In genomic region chr3:8237893-8238292, GRCh38 we compare ENCODE assay signal across 19 cellular contexts.
DNase-seq lines count a peak whose midpoint lies in the region; ATAC-seq and TF ChIP-seq lines count a peak whose summit lies in the region.
"Had no signal": no experiment of that assay in that cellular context is flagged by ENCODE, and none has a peak within 500 bp of the region (broad histone marks: within the 10 kb centered on the region; RNA-seq: fewer than 3 reads in every experiment).

No MANE protein-coding gene starts in this region.

- no peak overlapping the region for H3K4me3 Mint-ChIP-seq in nephron

- no peaks in the 10 kb centered on the region for H3K27me3 ChIP-seq in thoracic aorta (replicated peaks; ENCODE audit: insufficient read depth)

- H3K36me3 ChIP-seq in thoracic aorta = no peaks in the 10 kb centered on the region

- H3K9me3 Mint-ChIP-seq in nephron = peaks cover 16% of the 10 kb centered on the region

- H3K27ac ChIP-seq in thoracic aorta = peak overlapping the region; percentile 23 to 58
- H3K27ac ChIP-seq: A549, C4-2B, RWPE1 had no signal

- H3K27me3 Mint-ChIP-seq in nephron (ENCODE audit: low read depth) = no peaks in the 10 kb centered on the region

- in situ Hi-C loops in SK-MEL-5 (cut with HindIII; ENCODE audit: low pct_unique_long_range_greater_than_20kb, low sequenced_read_pairs) = no loop called here

- H3K4me3 ChIP-seq in epithelial cell of esophagus (ENCODE audit: low read length) (no peak overlapping the region), thoracic aorta (no peak overlapping the region)
- H3K4me3 ChIP-seq: A549 had no signal

- peaks cover 29% of the 10 kb centered on the region for H3K4me1 Mint-ChIP-seq in nephron

- H3K27ac Mint-ChIP-seq in nephron = peak overlapping the region in 2 of 3 experiments; percentile 24 to 66

- no peak for TF ChIP-seq CTCF in epithelial cell of esophagus (IDR thresholded peaks at IDR 0.05; ENCODE audit: insufficient read depth, low read depth, low read length, missing control alignments)
- no peak for TF ChIP-seq CTCF in nephron (IDR thresholded peaks at IDR 0.05; ENCODE audit: unreplicated experiment in 3 of 3)
- TF ChIP-seq CTCF in thoracic aorta (IDR thresholded peaks at IDR 0.05) = no peak

- no peak for ATAC-seq in thoracic aorta (ENCODE audit: insufficient number of reproducible peaks, low FRiP score, low read depth)
- ATAC-seq: A549, HepG2, PC-3 had no signal

- DNase-seq in SK-MEL-5 (ENCODE audit: low read depth, low spot score) (peak; percentile 57), epithelial cell of esophagus (ENCODE audit: low read depth) (peak; percentile 38), thoracic aorta (ENCODE audit: low spot score) (no peak), NCI-H2227 (lab: John Stamatoyannopoulos, UW; ENCODE audit: unreplicated experiment) (no peak), amygdala (lab: John Stamatoyannopoulos, UW) (no peak), nucleus accumbens (lab: John Stamatoyannopoulos, UW) (no peak)
- DNase-seq: DMS153, EL, KG1, NCI-H1436, NCI-H2029, NCI-H510A, NCI-H82, PC-3 had no signal

- H3K9me3 ChIP-seq in thoracic aorta = peaks cover 5% of the 10 kb centered on the region
- H3K9me3 ChIP-seq: A549 had no signal

- H3K4me1 ChIP-seq in thoracic aorta (ENCODE audit: control insufficient read depth in 1 of 2, low read depth in 2 of 2) = peaks cover 27 to 43% of the 10 kb centered on the region in 2 donors
- H3K4me1 ChIP-seq: A549 had no signal

- no peaks in the 10 kb centered on the region for H3K36me3 Mint-ChIP-seq in nephron (ENCODE audit: low read depth)

Comparison
In these comparisons a context has a peak if more than half of its experiments do, and no peak if none do; other contexts are left out.
1. DNase-seq: peak in SK-MEL-5 (single experiment) and epithelial cell of esophagus (single experiment); none in thoracic aorta (single experiment), NCI-H2227 (single experiment), amygdala (0 of 56) and nucleus accumbens (0 of 56).